In genomic region chr7:38424750-38425463, GRCh38 we compare ENCODE assay signal across 12 cellular contexts.
DNase-seq lines count a peak whose midpoint lies in the region; ATAC-seq and TF ChIP-seq lines count a peak whose summit lies in the region.
"Had no signal": no experiment of that assay in that cellular context is flagged by ENCODE, and none has a peak within 500 bp of the region (broad histone marks: within the 10 kb centered on the region; RNA-seq: fewer than 3 reads in every experiment).

No MANE protein-coding gene starts in this region.

- CTCF ChIA-PET in activated CD4-positive, alpha-beta memory T cell treated with anti-CD3 and anti-CD28 coated beads, Interleukin-2, amount 10 ng/mL, durations not matched to agents 7 days and 5 days (lab: Charles Lee) = interaction anchor here (0.6 to 1.0 kb wide), 2 partner anchors 235 to 505 kb away, joined by 3 read pairs; no protein-coding TSS in a partner anchor
- CTCF ChIA-PET in activated CD4-positive, alpha-beta memory T cell treated with anti-CD3 and anti-CD28 coated beads for 36 hours (lab: Charles Lee) = no interaction called here

- H3K36me3 Mint-ChIP-seq in activated CD4-positive, alpha-beta memory T cell treated with anti-CD3 and anti-CD28 coated beads, Interleukin-2, amount 10 ng/mL, durations not matched to agents 7 days and 5 days (ENCODE audit: low read depth) = no peaks in the 10 kb centered on the region
- no peaks in the 10 kb centered on the region for H3K36me3 Mint-ChIP-seq in activated CD4-positive, alpha-beta memory T cell treated with anti-CD3 and anti-CD28 coated beads for 36 hours

- WGBS in spleen, 5 donors = 75 to 87% (median 79%) methylated on average over 3 of the region's 3 CpGs

- intact Hi-C loops in activated CD4-positive, alpha-beta memory T cell treated with anti-CD3 and anti-CD28 coated beads for 36 hours (cut with micrococcal nuclease) = loop anchor here (2.0 kb wide), 1 partner anchor 38 kb away; no protein-coding TSS in a partner anchor
- intact Hi-C loops in spleen (cut with DNase I; ENCODE audit: low total_unique reads) = no loop called here

- H3K27ac ChIP-seq in spleen = peak overlapping the region in 5 of 8 donors; percentile 20 to 50 (median 35)
- H3K27ac ChIP-seq: thyroid gland had no signal

- H3K4me1 Mint-ChIP-seq in activated CD4-positive, alpha-beta memory T cell treated with anti-CD3 and anti-CD28 coated beads, Interleukin-2, amount 10 ng/mL, durations not matched to agents 7 days and 5 days = peaks cover 28% of the 10 kb centered on the region
- H3K4me1 Mint-ChIP-seq in activated CD4-positive, alpha-beta memory T cell treated with anti-CD3 and anti-CD28 coated beads for 36 hours (ENCODE audit: low read depth) = peaks cover 39% of the 10 kb centered on the region

- no peak for TF ChIP-seq POLR2A in spleen (IDR thresholded peaks at IDR 0.05)

- H3K4me3 ChIP-seq in astrocyte of the spinal cord (ENCODE audit: low read depth, low read length) (no peak overlapping the region), spleen (no peak overlapping the region)
- H3K4me3 ChIP-seq: thyroid gland had no signal

- H3K27me3 Mint-ChIP-seq in activated CD4-positive, alpha-beta memory T cell treated with anti-CD3 and anti-CD28 coated beads, Interleukin-2, amount 10 ng/mL, durations not matched to agents 7 days and 5 days = peaks cover 4% of the 10 kb centered on the region
- no peaks in the 10 kb centered on the region for H3K27me3 Mint-ChIP-seq in activated CD4-positive, alpha-beta memory T cell treated with anti-CD3 and anti-CD28 coated beads for 36 hours

- TF ChIP-seq CTCF in LNCAP (IDR thresholded peaks at IDR 0.05) (peak; percentile 16; the same call in 1 of the 2 replicates), astrocyte of the spinal cord (IDR thresholded peaks at IDR 0.05; ENCODE audit: low read depth, low read length) (peak; percentile 5), spleen (IDR thresholded peaks at IDR 0.05 in 8 of 11, conservative IDR thresholded peaks at IDR 0.05 in 3 of 11) (no peak)

- H3K36me3 ChIP-seq in spleen = no peaks in the 10 kb centered on the region
- H3K36me3 ChIP-seq: thyroid gland had no signal

- no peaks in the 10 kb centered on the region for H3K27me3 ChIP-seq in spleen (replicated peaks in 1 of 7)
- H3K27me3 ChIP-seq: thyroid gland had no signal

- peak overlapping the region; percentile 7 for H3K27ac Mint-ChIP-seq in activated CD4-positive, alpha-beta memory T cell treated with anti-CD3 and anti-CD28 coated beads, Interleukin-2, amount 10 ng/mL, durations not matched to agents 7 days and 5 days
- no peak overlapping the region for H3K27ac Mint-ChIP-seq in activated CD4-positive, alpha-beta memory T cell treated with anti-CD3 and anti-CD28 coated beads for 36 hours

- no peaks in the 10 kb centered on the region for H3K9me3 Mint-ChIP-seq in activated CD4-positive, alpha-beta memory T cell treated with anti-CD3 and anti-CD28 coated beads, Interleukin-2, amount 10 ng/mL, durations not matched to agents 7 days and 5 days
- no peaks in the 10 kb centered on the region for H3K9me3 Mint-ChIP-seq in activated CD4-positive, alpha-beta memory T cell treated with anti-CD3 and anti-CD28 coated beads for 36 hours

- peaks cover 0 to 6% (median 0%) of the 10 kb centered on the region in 8 donors for H3K9me3 ChIP-seq in spleen
- H3K9me3 ChIP-seq: thyroid gland had no signal

- POLR2A ChIA-PET in activated CD4-positive, alpha-beta memory T cell treated with anti-CD3 and anti-CD28 coated beads, Interleukin-2, amount 10 ng/mL, durations not matched to agents 7 days and 5 days (lab: Charles Lee) = no interaction called here
- POLR2A ChIA-PET in activated CD4-positive, alpha-beta memory T cell treated with anti-CD3 and anti-CD28 coated beads for 36 hours (lab: Charles Lee) = no interaction called here

- peaks cover 0 to 29% (median 7%) of the 10 kb centered on the region in 6 donors for H3K4me1 ChIP-seq in spleen
- H3K4me1 ChIP-seq: thyroid gland had no signal

- ATAC-seq in GM21447 (IDR thresholded peaks at IDR 0.05; ENCODE audit: unreplicated experiment) = no peak
- ATAC-seq: left colon had no signal

- in situ Hi-C loops in astrocyte of the spinal cord (cut with HindIII; ENCODE audit: low sequenced_read_pairs) = no loop called here

- H3K4me3 Mint-ChIP-seq in activated CD4-positive, alpha-beta memory T cell treated with anti-CD3 and anti-CD28 coated beads, Interleukin-2, amount 10 ng/mL, durations not matched to agents 7 days and 5 days = no peak overlapping the region
- no peak overlapping the region for H3K4me3 Mint-ChIP-seq in activated CD4-positive, alpha-beta memory T cell treated with anti-CD3 and anti-CD28 coated beads for 36 hours

- no peak for DNase-seq in activated CD4-positive, alpha-beta memory T cell treated with anti-CD3 and anti-CD28 coated beads, Interleukin-2, amount 10 ng/mL, durations not matched to agents 7 days and 5 days
- no peak for DNase-seq in activated CD4-positive, alpha-beta memory T cell treated with anti-CD3 and anti-CD28 coated beads for 36 hours
- DNase-seq in astrocyte of the spinal cord (ENCODE audit: low read depth, low spot score) = no peak
- no peak for DNase-seq in spleen
- no peak for DNase-seq in NCI-H1092 treated with DMSO at 0.1 percent for 48 hours (lab: John Stamatoyannopoulos, UW)
- no peak for DNase-seq in NCI-H510A (lab: John Stamatoyannopoulos, UW)
- DNase-seq: C1 segment of cervical spinal cord, left colon, NCI-H187, thyroid gland had no signal

Comparison
In these comparisons a context has a peak if more than half of its experiments do, and no peak if none do; other contexts are left out.
1. CTCF ChIP-seq: peak in LNCAP (single experiment) and astrocyte of the spinal cord (single experiment); none in spleen (0 of 11).